20 cellular contexts compared by ENCODE assay signal in genomic region chr18:22455425-22456150, GRCh38. TPM values are rescaled to one million over a fixed set of nuclear protein-coding genes. Genes with fewer than 3 reads are reported as not detected.
"Had no signal": no experiment of that assay in that cellular context is flagged by ENCODE, and none has a peak within 500 bp of the region (broad histone marks: within the 10 kb centered on the region; RNA-seq: fewer than 3 reads in every experiment).

No MANE protein-coding gene starts in this region.

- H3K27me3 ChIP-seq: gastrocnemius medialis, sigmoid colon, upper lobe of right lung had no signal

- DNase-seq: activated B cell treated with CpG ODN at 0.5 μM for 24 hours; activated CD4-positive, alpha-beta T cell treated with anti-CD3 and anti-CD28 coated beads for 48 hours; activated naive CD8-positive, alpha-beta T cell treated with anti-CD3 and anti-CD28 coated beads, Interleukin-2, amount 10 ng/mL, durations not matched to agents 7 days and 5 days; anterior cingulate cortex; effector memory CD8-positive, alpha-beta T cell; erythroblast; gastrocnemius medialis; islet precursor cell; mammary epithelial cell; occipital lobe; sigmoid colon; stimulated activated CD4-positive, alpha-beta T cell treated with anti-CD3 and anti-CD28 coated beads, Interleukin-1b, Interleukin-23, amount 100 ng/mL, for 48 hours; upper lobe of right lung had no signal

- H3K36me3 ChIP-seq: gastrocnemius medialis, sigmoid colon, thoracic aorta, upper lobe of right lung had no signal

- H3K4me3 Mint-ChIP-seq: activated B cell treated with CpG ODN at 0.5 μM for 24 hours; activated naive CD8-positive, alpha-beta T cell treated with anti-CD3 and anti-CD28 coated beads, Interleukin-2, amount 10 ng/mL, durations not matched to agents 7 days and 5 days; dendritic cell treated with granulocyte-macrophage colony-stimulating factor and Interleukin-4, amounts not matched to agents 40 ng/mL and 50 ng/mL, for 4 days; effector memory CD8-positive, alpha-beta T cell; natural killer cell treated with Interleukin-12 subunit alpha and Interleukin-12 subunit beta and Interleukin-15 and Interleukin-18, amount 100 ng/mL, for 72 hours; stimulated activated effector memory CD8-positive, alpha-beta T cell treated with anti-CD3 and anti-CD28 coated beads, Interleukin-12 subunit alpha, Interleukin-12 subunit beta, amount 100 ng/mL, for 72 hours had no signal

- H3K9me3 ChIP-seq: gastrocnemius medialis, sigmoid colon, thoracic aorta, upper lobe of right lung had no signal

- H3K27ac ChIP-seq: gastrocnemius medialis, sigmoid colon, upper lobe of right lung had no signal

- H3K4me3 ChIP-seq: gastrocnemius medialis, sigmoid colon, thoracic aorta, upper lobe of right lung had no signal

- H3K27me3 Mint-ChIP-seq: activated B cell treated with CpG ODN at 0.5 μM for 24 hours; dendritic cell treated with granulocyte-macrophage colony-stimulating factor and Interleukin-4, amounts not matched to agents 40 ng/mL and 50 ng/mL, for 4 days had no signal

- H3K4me1 ChIP-seq: gastrocnemius medialis, sigmoid colon, upper lobe of right lung had no signal

- H3K9me3 Mint-ChIP-seq: dendritic cell treated with granulocyte-macrophage colony-stimulating factor and Interleukin-4, amounts not matched to agents 40 ng/mL and 50 ng/mL, for 4 days; effector memory CD8-positive, alpha-beta T cell; stimulated activated effector memory CD8-positive, alpha-beta T cell treated with anti-CD3 and anti-CD28 coated beads, Interleukin-12 subunit alpha, Interleukin-12 subunit beta, amount 100 ng/mL, for 72 hours had no signal

- H3K27ac Mint-ChIP-seq: activated B cell treated with CpG ODN at 0.5 μM for 24 hours; activated naive CD8-positive, alpha-beta T cell treated with anti-CD3 and anti-CD28 coated beads, Interleukin-2, amount 10 ng/mL, durations not matched to agents 7 days and 5 days; dendritic cell treated with granulocyte-macrophage colony-stimulating factor and Interleukin-4, amounts not matched to agents 40 ng/mL and 50 ng/mL, for 4 days; effector memory CD8-positive, alpha-beta T cell; natural killer cell treated with Interleukin-12 subunit alpha and Interleukin-12 subunit beta and Interleukin-15 and Interleukin-18, amount 100 ng/mL, for 72 hours; stimulated activated effector memory CD8-positive, alpha-beta T cell treated with anti-CD3 and anti-CD28 coated beads, Interleukin-12 subunit alpha, Interleukin-12 subunit beta, amount 100 ng/mL, for 72 hours had no signal

- ATAC-seq: effector memory CD8-positive, alpha-beta T cell; gastrocnemius medialis; natural killer cell treated with Interleukin-12 subunit alpha and Interleukin-12 subunit beta and Interleukin-15 and Interleukin-18, amount 100 ng/mL, for 72 hours; stimulated activated effector memory CD8-positive, alpha-beta T cell treated with anti-CD3 and anti-CD28 coated beads, Interleukin-12 subunit alpha, Interleukin-12 subunit beta, amount 100 ng/mL, for 72 hours; upper lobe of right lung had no signal

- H3K4me1 Mint-ChIP-seq: activated B cell treated with CpG ODN at 0.5 μM for 24 hours; activated naive CD8-positive, alpha-beta T cell treated with anti-CD3 and anti-CD28 coated beads, Interleukin-2, amount 10 ng/mL, durations not matched to agents 7 days and 5 days had no signal

- H3K36me3 Mint-ChIP-seq: activated naive CD8-positive, alpha-beta T cell treated with anti-CD3 and anti-CD28 coated beads, Interleukin-2, amount 10 ng/mL, durations not matched to agents 7 days and 5 days; natural killer cell treated with Interleukin-12 subunit alpha and Interleukin-12 subunit beta and Interleukin-15 and Interleukin-18, amount 100 ng/mL, for 72 hours; stimulated activated effector memory CD8-positive, alpha-beta T cell treated with anti-CD3 and anti-CD28 coated beads, Interleukin-12 subunit alpha, Interleukin-12 subunit beta, amount 100 ng/mL, for 72 hours had no signal

RNA-seq across cellular contexts. Expression of gene CTAGE1, which starts 37.9 kb away (rescaled TPM):
- total RNA-seq: activated B cell treated with CpG ODN at 0.5 μM for 24 hours; activated naive CD8-positive, alpha-beta T cell treated with anti-CD3 and anti-CD28 coated beads, Interleukin-2, amount 10 ng/mL, durations not matched to agents 7 days and 5 days; cerebellum; gastrocnemius medialis; mammary epithelial cell; natural killer cell treated with Interleukin-12 subunit alpha and Interleukin-12 subunit beta and Interleukin-15 and Interleukin-18, amount 100 ng/mL, for 72 hours; occipital lobe; pulmonary artery endothelial cell; sigmoid colon; T-helper 2 cell treated with Interferon-gamma antibody and Interleukin-4, amounts not matched to agents 100 ng/mL and 5 ng/mL, for 36 hours; thoracic aorta; upper lobe of right lung had no signal
- polyA plus RNA-seq: mammary epithelial cell, sigmoid colon had no signal
